25 cellular contexts compared by ENCODE assay signal in genomic region chr7:39432368-39432767, GRCh38.
"Had no signal": no experiment of that assay in that cellular context is flagged by ENCODE, and none has a peak within 500 bp of the region (broad histone marks: within the 10 kb centered on the region; RNA-seq: fewer than 3 reads in every experiment).

No MANE protein-coding gene starts in this region.

- H3K27me3 ChIP-seq: pancreas, spleen, stomach, testis, thyroid gland, transverse colon, upper lobe of left lung, vagina had no signal

- H3K36me3 Mint-ChIP-seq: naive thymus-derived CD4-positive, alpha-beta T cell; natural killer cell treated with Interleukin-12 subunit alpha and Interleukin-12 subunit beta and Interleukin-15 and Interleukin-18, amount 100 ng/mL, for 72 hours; stimulated activated memory B cell treated with anti-CD40 and anti-IgM and Interleukin-4, amounts not matched to agents 10 μg/mL and 1 μg/mL and 100 μg/mL, for 72 hours had no signal

- H3K4me3 ChIP-seq: left ventricle myocardium inferior, lung, mucosa of descending colon, pancreas, prostate gland, skin epidermis, spleen, stomach, testis, thyroid gland, transverse colon, upper lobe of left lung, vagina had no signal

- ATAC-seq: mucosa of descending colon; naive thymus-derived CD4-positive, alpha-beta T cell; pancreas; right cardiac atrium; sciatic nerve; stimulated activated memory B cell treated with anti-CD40 and anti-IgM and Interleukin-4, amounts not matched to agents 10 μg/mL and 1 μg/mL and 100 μg/mL, for 72 hours; stimulated activated naive CD8-positive, alpha-beta T cell treated with anti-CD3 and anti-CD28 coated beads, Interleukin-15, Interleukin-2, amounts not matched to agents 100 U/mL and 50 U/mL, for 24 hours had no signal

- DNase-seq: islet precursor cell; left ventricle myocardium inferior; mesendoderm; mucosa of descending colon; naive thymus-derived CD4-positive, alpha-beta T cell; nucleus accumbens; pancreas; retina; right cardiac atrium; spleen; stimulated activated CD4-positive, alpha-beta T cell treated with anti-CD3 and anti-CD28 coated beads, Interleukin-4, amount 100 ng/mL, for 24 hours; stimulated activated naive CD8-positive, alpha-beta T cell treated with anti-CD3 and anti-CD28 coated beads, Interleukin-15, Interleukin-2, amounts not matched to agents 100 U/mL and 50 U/mL, for 24 hours; stomach; testis; thyroid gland; transverse colon had no signal

- H3K4me1 ChIP-seq: left ventricle myocardium inferior, pancreas, prostate gland, spleen, testis, thyroid gland, transverse colon, upper lobe of left lung, vagina had no signal

- H3K4me3 Mint-ChIP-seq: mesothelial cell of epicardium; naive thymus-derived CD4-positive, alpha-beta T cell; natural killer cell treated with Interleukin-12 subunit alpha and Interleukin-12 subunit beta and Interleukin-15 and Interleukin-18, amount 100 ng/mL, for 72 hours; stimulated activated memory B cell treated with anti-CD40 and anti-IgM and Interleukin-4, amounts not matched to agents 10 μg/mL and 1 μg/mL and 100 μg/mL, for 72 hours had no signal

- H3K36me3 ChIP-seq: left ventricle myocardium inferior, prostate gland, spleen, stomach, thyroid gland, transverse colon, upper lobe of left lung, vagina had no signal

- H3K27ac Mint-ChIP-seq: mesothelial cell of epicardium; naive thymus-derived CD4-positive, alpha-beta T cell; natural killer cell treated with Interleukin-12 subunit alpha and Interleukin-12 subunit beta and Interleukin-15 and Interleukin-18, amount 100 ng/mL, for 72 hours; stimulated activated memory B cell treated with anti-CD40 and anti-IgM and Interleukin-4, amounts not matched to agents 10 μg/mL and 1 μg/mL and 100 μg/mL, for 72 hours had no signal

- H3K27ac ChIP-seq: left ventricle myocardium inferior, pancreas, prostate gland, skin epidermis, spleen, stomach, testis, thyroid gland, transverse colon, upper lobe of left lung, vagina had no signal

- H3K9me3 ChIP-seq: mucosa of descending colon, pancreas, prostate gland, spleen, stomach, testis, thyroid gland, transverse colon, upper lobe of left lung, vagina had no signal

- H3K9me3 Mint-ChIP-seq: naive thymus-derived CD4-positive, alpha-beta T cell; natural killer cell treated with Interleukin-12 subunit alpha and Interleukin-12 subunit beta and Interleukin-15 and Interleukin-18, amount 100 ng/mL, for 72 hours had no signal
